ENCODE assay signal across 8 cellular contexts in the genomic region with DNA sequence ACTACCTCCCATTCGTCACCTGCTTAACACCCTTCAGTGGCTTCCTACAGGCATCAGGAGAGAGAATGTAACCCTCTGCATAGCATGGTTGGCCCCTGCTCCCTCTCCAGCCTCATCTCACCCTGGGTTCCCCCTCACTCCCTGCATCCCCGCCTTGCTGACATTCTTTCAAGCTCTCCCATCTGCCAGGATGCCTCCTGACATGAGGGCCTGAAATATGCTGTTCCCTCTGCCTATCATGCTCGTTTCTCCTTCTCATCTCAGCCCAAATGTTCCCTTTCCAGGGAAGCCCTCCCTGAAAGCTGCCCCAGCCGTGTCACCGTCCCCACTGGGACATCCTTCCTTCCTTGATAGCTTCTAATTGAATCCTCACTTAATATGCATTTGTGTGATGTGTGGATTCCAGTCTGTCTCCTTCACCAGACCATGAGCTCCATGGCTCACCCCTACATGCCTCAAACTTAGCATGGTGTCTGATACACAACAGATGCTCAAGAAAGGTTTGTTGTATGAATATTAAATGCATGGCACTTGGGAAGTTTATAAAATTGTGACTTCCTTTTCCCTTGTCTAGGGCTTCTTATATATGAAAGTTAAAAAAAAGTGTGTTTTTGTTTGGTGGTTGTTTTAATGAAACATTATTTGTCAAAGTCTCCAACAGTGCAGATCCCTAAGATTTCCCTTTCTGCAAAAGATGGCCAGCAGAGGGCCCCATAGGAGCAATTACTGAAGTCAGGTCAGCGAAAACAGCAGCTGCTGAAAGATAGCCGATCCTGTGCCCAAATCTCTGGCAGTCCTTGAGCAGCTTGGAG. TPM values are rescaled to one million over a fixed set of nuclear protein-coding genes. Genes with fewer than 3 reads are reported as not detected.
DNase-seq lines count a peak whose midpoint lies in the region; ATAC-seq and TF ChIP-seq lines count a peak whose summit lies in the region.

No MANE protein-coding gene starts in this region.

- H3K9me3 ChIP-seq in T-helper 17 cell (ENCODE audit: control insufficient read depth, low read length, poor library complexity, severe bottlenecking) = no peaks in the 10 kb centered on the region

- no peaks in the 10 kb centered on the region for H3K36me3 Mint-ChIP-seq in T-helper 17 cell (ENCODE audit: low read depth)

- in situ Hi-C loops in GM13976 (cut with MboI; ENCODE audit: low sequenced_read_pairs, unreplicated experiment) = loop anchor here (10.0 kb wide), 1 partner anchor 189 kb away; no protein-coding TSS in a partner anchor

- peaks cover 6% of the 10 kb centered on the region for H3K4me1 Mint-ChIP-seq in T-helper 17 cell

- H3K4me3 Mint-ChIP-seq in T-helper 17 cell = no peak overlapping the region

- H3K27ac Mint-ChIP-seq in T-helper 17 cell = peak overlapping the region; percentile 29

- peaks cover 6% of the 10 kb centered on the region for H3K27me3 Mint-ChIP-seq in T-helper 17 cell

- TF ChIP-seq CTCF in GM13976 (IDR thresholded peaks at IDR 0.05; ENCODE audit: borderline replicate concordance, control extremely low read depth, extremely low read depth, insufficient read depth, missing control alignments) = peak; percentile 75

- peak; percentile 57 for DNase-seq in 8988T
- peak; percentile 71 for DNase-seq in GM13976 (ENCODE audit: low spot score)
- peak; percentile 73 for DNase-seq in NAMALWA (ENCODE audit: low spot score)
- peak; percentile 41 to 61 (median 49) for DNase-seq in T-helper 17 cell
- peak in 52 of 56 donors; percentile 5 to 91 (median 60) for DNase-seq in amygdala (lab: John Stamatoyannopoulos, UW)
- DNase-seq in hepatic stellate cell (ENCODE audit: low spot score) = peak; percentile 57
- peak; percentile 16 for DNase-seq in skeletal muscle cell (ENCODE audit: low read depth)

- no peak overlapping the region for H3K4me3 ChIP-seq in skeletal muscle cell (ENCODE audit: low read depth, low read length)

- ATAC-seq in T-helper 17 cell = peak; percentile 71
- no peak for ATAC-seq in HG02642 (IDR thresholded peaks at IDR 0.05; ENCODE audit: poor library complexity, unreplicated experiment)

RNA-seq across cellular contexts. Expression of gene C5orf58, which starts 7.3 kb away (rescaled TPM):
- total RNA-seq in T-helper 17 cell = not detected

Comparison
In these comparisons a context has a peak if more than half of its experiments do, and no peak if none do; other contexts are left out.
1. DNase-seq: peak in every context shown above with its lines; median percentile 73 in NAMALWA; 71 in GM13976; 60 in amygdala; 57 in 8988T; 57 in hepatic stellate cell; 49 in T-helper 17 cell; 16 in skeletal muscle cell.